Comparison of ENCODE assay signal across 17 cellular contexts in genomic region chr12:112812598-112813406, GRCh38. TPM values are rescaled to one million over a fixed set of nuclear protein-coding genes. Genes with fewer than 3 reads are reported as not detected.
"Had no signal": no experiment of that assay in that cellular context is flagged by ENCODE, and none has a peak within 500 bp of the region (broad histone marks: within the 10 kb centered on the region; RNA-seq: fewer than 3 reads in every experiment).

No MANE protein-coding gene starts in this region.

- H3K4me3 ChIP-seq: sigmoid colon, spleen had no signal

- FAIRE-seq: endometrium had no signal

- H3K9me3 ChIP-seq: sigmoid colon, spleen had no signal

- H3K4me1 ChIP-seq: sigmoid colon, spleen had no signal

- DNase-seq: activated CD4-positive, CD25-positive, alpha-beta regulatory T cell treated with anti-CD3 and anti-CD28 coated beads, Interleukin-2, amount 50 U/mL, for 72 hours; activated naive CD4-positive, alpha-beta T cell; aorta; hippocampal formation; mesenchymal stem cell; nephron progenitor cell; sigmoid colon; spleen; stimulated activated naive CD8-positive, alpha-beta T cell treated with anti-CD3 and anti-CD28 coated beads, Interleukin-15, amount 100 ng/mL, for 72 hours had no signal

- ATAC-seq: esophagus mucosa; stimulated activated naive CD8-positive, alpha-beta T cell treated with anti-CD3 and anti-CD28 coated beads, Interleukin-15, amount 100 ng/mL, for 72 hours had no signal

- H3K27ac ChIP-seq: sigmoid colon, spleen had no signal

- H3K36me3 ChIP-seq: sigmoid colon, spleen had no signal

RNA-seq across cellular contexts. Expression of gene RPH3A, which starts 21.3 kb away (rescaled TPM):
- total RNA-seq: activated CD8-positive, alpha-beta memory T cell treated with anti-CD3 and anti-CD28 coated beads for 36 hours; activated T-helper 1 cell treated with anti-CD3 and anti-CD28 coated beads, Interleukin-12 subunit alpha, Interleukin-12 subunit beta, Interleukin-2, Interleukin-4 antibody, amounts not matched to agents 30 ng/mL and 10 ng/mL and 1 ng/mL, durations not matched to agents 14 hours and 24 hours and 36 hours; esophagus mucosa; kidney epithelial cell; osteoblast; pulmonary artery endothelial cell had no signal
- polyA plus RNA-seq: aorta, liver had no signal
